In the genomic region with DNA sequence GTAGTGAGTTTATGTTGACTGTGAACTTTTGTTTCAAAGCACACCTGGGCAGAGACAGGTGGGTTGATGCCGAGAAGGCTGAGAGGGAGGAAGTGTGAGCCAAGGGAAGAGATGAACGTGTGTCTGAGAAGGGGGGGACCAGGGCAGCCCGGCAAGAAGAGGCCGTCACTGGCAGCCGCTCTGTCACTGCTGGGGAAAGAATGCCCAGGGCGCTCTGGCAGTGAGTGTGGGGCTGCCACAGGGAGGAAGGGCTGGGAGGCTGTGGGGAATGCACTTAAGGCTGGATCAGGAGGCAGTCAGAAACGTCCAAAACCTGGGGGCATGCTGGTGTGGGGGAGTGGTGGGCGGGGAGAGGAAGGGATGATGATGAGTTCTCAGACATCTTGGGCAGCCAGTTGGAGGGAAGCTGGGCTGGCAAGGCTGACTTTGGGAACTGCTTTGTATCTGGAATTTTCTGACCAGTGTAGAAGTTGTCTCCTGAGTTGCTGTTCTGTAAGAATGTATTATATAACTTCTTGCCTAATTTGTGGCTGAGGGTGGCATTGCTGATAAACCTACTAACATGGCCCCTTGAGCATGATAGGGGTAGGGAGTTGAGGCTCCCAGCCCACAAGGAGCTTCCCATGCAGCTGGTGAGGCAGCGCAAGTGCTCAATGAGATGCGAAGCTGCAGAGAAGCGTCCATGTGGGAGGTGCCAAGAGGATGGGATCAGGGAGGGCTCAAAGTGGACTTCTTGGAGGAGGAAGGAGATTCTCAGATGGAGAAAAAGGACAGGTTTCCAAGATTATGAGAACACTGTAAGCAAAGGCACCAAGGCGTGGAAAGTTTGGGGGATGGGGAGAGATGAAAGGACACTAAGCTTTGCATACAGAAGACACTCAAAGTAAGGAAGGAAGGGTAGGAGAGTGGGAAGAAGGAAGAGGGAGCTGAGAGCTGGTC, we compare ENCODE assay signal across 15 cellular contexts.
DNase-seq lines count a peak whose midpoint lies in the region; ATAC-seq and TF ChIP-seq lines count a peak whose summit lies in the region.
"Had no signal": no experiment of that assay in that cellular context is flagged by ENCODE, and none has a peak within 500 bp of the region (broad histone marks: within the 10 kb centered on the region; RNA-seq: fewer than 3 reads in every experiment).

No MANE protein-coding gene starts in this region.

- H3K27me3 ChIP-seq in vagina (no peaks in the 10 kb centered on the region), A673 (replicated peaks; ENCODE audit: insufficient read depth, low read depth, low read length, poor library complexity) (no peaks in the 10 kb centered on the region)
- H3K27me3 ChIP-seq: adrenal gland, right atrium auricular region, uterus had no signal

- no peak for ATAC-seq in activated naive CD8-positive, alpha-beta T cell treated with anti-CD3 and anti-CD28 coated beads, Interleukin-2, amount 50 U/mL, for 24 hours
- ATAC-seq in activated T-helper 17 cell treated with anti-CD3 and anti-CD28 coated beads, Interleukin-2, amount 50 U/mL, for 72 hours (replicated peaks), result no peak
- ATAC-seq: PC-3 had no signal

- no peaks in the 10 kb centered on the region for H3K36me3 Mint-ChIP-seq in activated naive CD8-positive, alpha-beta T cell
- no peaks in the 10 kb centered on the region for H3K36me3 Mint-ChIP-seq in activated naive CD8-positive, alpha-beta T cell treated with anti-CD3 and anti-CD28 coated beads, Interleukin-2, amount 50 U/mL, for 24 hours (ENCODE audit: low read depth)
- H3K36me3 Mint-ChIP-seq in activated T-helper 17 cell treated with anti-CD3 and anti-CD28 coated beads, Interleukin-2, amount 50 U/mL, for 72 hours (ENCODE audit: low read depth), result no peaks in the 10 kb centered on the region
- H3K36me3 Mint-ChIP-seq in nephron (ENCODE audit: low read depth) (no peaks in the 10 kb centered on the region), type B pancreatic cell (no peaks in the 10 kb centered on the region)
- H3K36me3 Mint-ChIP-seq in activated CD4-positive, alpha-beta memory T cell treated with anti-CD3 and anti-CD28 coated beads for 36 hours, result no peaks in the 10 kb centered on the region

- no peak for DNase-seq in activated naive CD8-positive, alpha-beta T cell treated with anti-CD3 and anti-CD28 coated beads, Interleukin-2, amount 50 U/mL, for 24 hours
- DNase-seq in type B pancreatic cell (ENCODE audit: extremely low spot score, unreplicated experiment) (no peak), vagina (ENCODE audit: extremely low spot score in 2 of 2) (no peak), A673 (ENCODE audit: low spot score) (no peak)
- no peak for DNase-seq in activated CD4-positive, alpha-beta memory T cell treated with anti-CD3 and anti-CD28 coated beads for 36 hours
- DNase-seq: activated B cell treated with CpG ODN at 0.5 μM for 24 hours, adrenal gland, GOT3, NCI-H1436 treated with DMSO at 0.1 percent for 48 hours, PC-3 had no signal

- TF ChIP-seq POLR2A in vagina (IDR thresholded peaks at IDR 0.05), result no peak

- H3K27me3 Mint-ChIP-seq in activated naive CD8-positive, alpha-beta T cell, result no peaks in the 10 kb centered on the region
- peaks cover 2% of the 10 kb centered on the region for H3K27me3 Mint-ChIP-seq in activated naive CD8-positive, alpha-beta T cell treated with anti-CD3 and anti-CD28 coated beads, Interleukin-2, amount 50 U/mL, for 24 hours
- H3K27me3 Mint-ChIP-seq in activated T-helper 17 cell treated with anti-CD3 and anti-CD28 coated beads, Interleukin-2, amount 50 U/mL, for 72 hours, result peaks cover 4% of the 10 kb centered on the region
- H3K27me3 Mint-ChIP-seq in nephron (ENCODE audit: low read depth) (peaks cover 7% of the 10 kb centered on the region), type B pancreatic cell (no peaks in the 10 kb centered on the region)
- H3K27me3 Mint-ChIP-seq in activated CD4-positive, alpha-beta memory T cell treated with anti-CD3 and anti-CD28 coated beads for 36 hours, result no peaks in the 10 kb centered on the region

- H3K27ac ChIP-seq in vagina (no peak overlapping the region), A673 (ENCODE audit: low read depth, low read length, poor library complexity, severe bottlenecking) (no peak overlapping the region)
- H3K27ac ChIP-seq: adrenal gland, right atrium auricular region, uterus had no signal

- POLR2A ChIA-PET in A673 (lab: Charles Lee; ENCODE audit: low non-redundant PET), result interaction anchor here (0.6 kb wide), 1 partner anchor 26 kb away, joined by 5 read pairs; no protein-coding TSS in a partner anchor
- POLR2A ChIA-PET in activated CD4-positive, alpha-beta memory T cell treated with anti-CD3 and anti-CD28 coated beads for 36 hours (lab: Charles Lee), result interaction anchor here (0.6 kb wide), 1 partner anchor 260 kb away, joined by 4 read pairs; no protein-coding TSS in a partner anchor

- peaks cover 20% of the 10 kb centered on the region for H3K4me1 ChIP-seq in vagina
- H3K4me1 ChIP-seq in A673 (ENCODE audit: insufficient read depth, low read length, poor library complexity, severe bottlenecking), result no peaks in the 10 kb centered on the region

- CTCF ChIA-PET in A673 (lab: Charles Lee), result interaction anchor here (0.6 to 2.9 kb wide), 2 partner anchors 116 to 250 kb away, joined by 3 to 14 read pairs; partner anchors contain the start of gene ZFP36L2
- CTCF ChIA-PET in activated CD4-positive, alpha-beta memory T cell treated with anti-CD3 and anti-CD28 coated beads for 36 hours (lab: Charles Lee), result interaction anchor here (1.0 to 7.0 kb wide), 4 partner anchors 28 to 507 kb away, joined by 3 to 52 read pairs (median 4); no protein-coding TSS in a partner anchor

- peak overlapping the region; percentile 66 for H3K27ac Mint-ChIP-seq in activated naive CD8-positive, alpha-beta T cell
- H3K27ac Mint-ChIP-seq in activated naive CD8-positive, alpha-beta T cell treated with anti-CD3 and anti-CD28 coated beads, Interleukin-2, amount 50 U/mL, for 24 hours, result no peak overlapping the region
- H3K27ac Mint-ChIP-seq in activated T-helper 17 cell treated with anti-CD3 and anti-CD28 coated beads, Interleukin-2, amount 50 U/mL, for 72 hours, result peak overlapping the region; percentile 50
- H3K27ac Mint-ChIP-seq in nephron (peak overlapping the region; percentile 74 to 91 (median 83)), type B pancreatic cell (peak overlapping the region; percentile 58)
- no peak overlapping the region for H3K27ac Mint-ChIP-seq in activated CD4-positive, alpha-beta memory T cell treated with anti-CD3 and anti-CD28 coated beads for 36 hours
- H3K27ac Mint-ChIP-seq: activated B cell treated with CpG ODN at 0.5 μM for 24 hours had no signal

- intact Hi-C loops in vagina (cut with DNase I), result loop anchor here (5.0 kb wide), 1 partner anchor 45 kb away; no protein-coding TSS in a partner anchor
- intact Hi-C loops in A673 (cut with micrococcal nuclease; ENCODE audit: unreplicated experiment), result loop anchor here (10.0 kb wide), 1 partner anchor 147 kb away; no protein-coding TSS in a partner anchor
- intact Hi-C loops in activated CD4-positive, alpha-beta memory T cell treated with anti-CD3 and anti-CD28 coated beads for 36 hours (cut with micrococcal nuclease), result loop anchor here (5.0 kb wide), 1 partner anchor 505 kb away; no protein-coding TSS in a partner anchor

- no peaks in the 10 kb centered on the region for H3K9me3 Mint-ChIP-seq in activated naive CD8-positive, alpha-beta T cell (ENCODE audit: low read depth)
- H3K9me3 Mint-ChIP-seq in activated naive CD8-positive, alpha-beta T cell treated with anti-CD3 and anti-CD28 coated beads, Interleukin-2, amount 50 U/mL, for 24 hours, result no peaks in the 10 kb centered on the region
- no peaks in the 10 kb centered on the region for H3K9me3 Mint-ChIP-seq in activated T-helper 17 cell treated with anti-CD3 and anti-CD28 coated beads, Interleukin-2, amount 50 U/mL, for 72 hours
- H3K9me3 Mint-ChIP-seq in nephron (peaks cover 3% of the 10 kb centered on the region), type B pancreatic cell (peaks cover 7% of the 10 kb centered on the region)
- H3K9me3 Mint-ChIP-seq in activated CD4-positive, alpha-beta memory T cell treated with anti-CD3 and anti-CD28 coated beads for 36 hours, result no peaks in the 10 kb centered on the region
- H3K9me3 Mint-ChIP-seq: activated B cell treated with CpG ODN at 0.5 μM for 24 hours had no signal

- BruUV-seq in A673 (replicated peaks; lab: Mats Ljungman, UMichigan), result no TSS peak

- no peak overlapping the region for H3K4me3 Mint-ChIP-seq in activated naive CD8-positive, alpha-beta T cell
- H3K4me3 Mint-ChIP-seq in activated naive CD8-positive, alpha-beta T cell treated with anti-CD3 and anti-CD28 coated beads, Interleukin-2, amount 50 U/mL, for 24 hours, result no peak overlapping the region
- no peak overlapping the region for H3K4me3 Mint-ChIP-seq in activated T-helper 17 cell treated with anti-CD3 and anti-CD28 coated beads, Interleukin-2, amount 50 U/mL, for 72 hours
- H3K4me3 Mint-ChIP-seq in nephron (peak overlapping the region in 1 of 3 experiments; percentile 2), type B pancreatic cell (no peak overlapping the region)
- no peak overlapping the region for H3K4me3 Mint-ChIP-seq in activated CD4-positive, alpha-beta memory T cell treated with anti-CD3 and anti-CD28 coated beads for 36 hours
- H3K4me3 Mint-ChIP-seq: activated B cell treated with CpG ODN at 0.5 μM for 24 hours had no signal

- TF ChIP-seq CTCF in nephron (IDR thresholded peaks at IDR 0.05; ENCODE audit: unreplicated experiment in 3 of 3) (no peak), type B pancreatic cell (conservative IDR thresholded peaks at IDR 0.05) (no peak), vagina (IDR thresholded peaks at IDR 0.05) (no peak), A673 (conservative IDR thresholded peaks at IDR 0.05; ENCODE audit: low read depth, low read length) (no peak)

- H3K4me3 ChIP-seq in vagina (no peak overlapping the region), A673 (ENCODE audit: low read depth, low read length, poor library complexity, severe bottlenecking) (no peak overlapping the region)
- H3K4me3 ChIP-seq: adrenal gland, right atrium auricular region, uterus had no signal

- no peaks in the 10 kb centered on the region for H3K36me3 ChIP-seq in vagina
- no peaks in the 10 kb centered on the region for H3K36me3 ChIP-seq in A673 (ENCODE audit: insufficient read depth, low read length, poor library complexity, severe bottlenecking)
- H3K36me3 ChIP-seq: adrenal gland, right atrium auricular region, uterus had no signal

- peaks cover 20% of the 10 kb centered on the region for H3K4me1 Mint-ChIP-seq in activated naive CD8-positive, alpha-beta T cell (ENCODE audit: low read depth)
- H3K4me1 Mint-ChIP-seq in activated naive CD8-positive, alpha-beta T cell treated with anti-CD3 and anti-CD28 coated beads, Interleukin-2, amount 50 U/mL, for 24 hours, result peaks cover 10% of the 10 kb centered on the region
- peaks cover 5% of the 10 kb centered on the region for H3K4me1 Mint-ChIP-seq in activated T-helper 17 cell treated with anti-CD3 and anti-CD28 coated beads, Interleukin-2, amount 50 U/mL, for 72 hours
- H3K4me1 Mint-ChIP-seq in nephron, result peaks cover 40% of the 10 kb centered on the region
- H3K4me1 Mint-ChIP-seq in type B pancreatic cell (ENCODE audit: unreplicated experiment), result peaks cover 34% of the 10 kb centered on the region
- H3K4me1 Mint-ChIP-seq in activated CD4-positive, alpha-beta memory T cell treated with anti-CD3 and anti-CD28 coated beads for 36 hours (ENCODE audit: low read depth), result peaks cover 7% of the 10 kb centered on the region

- H3K9me3 ChIP-seq in vagina (no peaks in the 10 kb centered on the region), A673 (ENCODE audit: low read depth, low read length, poor library complexity, severe bottlenecking) (no peaks in the 10 kb centered on the region)
- H3K9me3 ChIP-seq: adrenal gland, right atrium auricular region, uterus had no signal

Comparison
In these comparisons a context has a peak if more than half of its experiments do, and no peak if none do; other contexts are left out.
1. H3K27ac Mint-ChIP-seq: peak in activated naive CD8-positive, alpha-beta T cell (single experiment), activated T-helper 17 cell treated with anti-CD3 and anti-CD28 coated beads, Interleukin-2, amount 50 U/mL, for 72 hours (single experiment), nephron (3 of 3) and type B pancreatic cell (single experiment); none in activated naive CD8-positive, alpha-beta T cell treated with anti-CD3 and anti-CD28 coated beads, Interleukin-2, amount 50 U/mL, for 24 hours (single experiment) and activated CD4-positive, alpha-beta memory T cell treated with anti-CD3 and anti-CD28 coated beads for 36 hours (single experiment).